1 cellular context compared by ENCODE assay signal in the genomic region with DNA sequence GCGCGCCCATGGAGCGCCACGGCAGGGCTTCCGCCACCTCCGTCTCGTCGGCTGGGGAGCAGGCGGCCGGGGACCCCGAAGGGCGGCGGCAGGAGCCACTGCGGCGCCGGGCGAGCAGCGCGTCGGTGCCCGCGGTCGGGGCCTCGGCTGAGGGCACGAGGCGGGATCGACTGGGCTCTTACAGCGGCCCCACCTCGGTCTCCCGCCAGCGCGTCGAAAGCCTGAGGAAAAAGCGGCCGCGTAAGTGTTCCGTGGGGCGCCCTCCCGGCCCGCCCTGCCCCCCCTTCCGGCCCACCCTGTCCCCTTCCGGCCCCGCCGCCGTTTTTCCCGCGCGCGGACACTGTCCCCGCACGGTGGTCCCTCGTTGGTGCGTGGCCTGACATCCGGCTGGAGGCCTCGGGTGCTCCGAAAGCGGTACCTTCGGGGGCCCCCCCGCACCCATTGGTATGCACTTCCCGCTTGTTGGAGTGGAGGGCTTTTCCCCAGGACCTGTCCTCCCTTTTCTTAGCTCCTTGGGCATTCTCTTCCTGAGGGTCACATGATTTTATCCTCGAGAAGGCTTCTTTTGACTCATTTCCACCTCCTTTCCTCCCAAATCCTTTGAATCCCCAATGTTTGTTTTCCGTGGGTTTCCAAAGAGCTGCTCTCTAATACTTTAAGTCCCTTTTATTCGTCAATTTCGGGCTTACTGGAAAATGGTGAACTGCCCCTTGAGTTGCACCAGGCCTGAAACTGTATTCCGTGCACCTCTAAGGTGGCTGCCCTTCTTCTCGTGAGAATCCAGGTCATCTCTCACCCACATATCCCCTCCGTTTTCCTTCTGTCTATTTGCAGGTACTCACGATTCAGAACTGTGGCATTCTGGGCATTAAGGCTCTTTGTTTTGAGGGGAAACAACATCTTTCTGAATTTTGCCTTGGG.
TF ChIP-seq lines count a peak whose summit lies in the region.

No MANE protein-coding gene starts in this region.

TF ChIP-seq in endothelial cell of umbilical vein, 7 proteins besides CTCF, POLR2A, EP300 and RAD21:
- no peak for TF ChIP-seq JUN (IDR thresholded peaks at IDR 0.05; ENCODE audit: borderline replicate concordance, insufficient read depth, insufficient read length, low read depth)
- TF ChIP-seq FOS (IDR thresholded peaks at IDR 0.05; ENCODE audit: borderline replicate concordance, insufficient read depth, low read length): peak; percentile 34
- no peak for TF ChIP-seq EZH2 (IDR thresholded peaks at IDR 0.05; ENCODE audit: borderline replicate concordance, low read depth, low read length, severe bottlenecking)
- TF ChIP-seq, protein P1, sequence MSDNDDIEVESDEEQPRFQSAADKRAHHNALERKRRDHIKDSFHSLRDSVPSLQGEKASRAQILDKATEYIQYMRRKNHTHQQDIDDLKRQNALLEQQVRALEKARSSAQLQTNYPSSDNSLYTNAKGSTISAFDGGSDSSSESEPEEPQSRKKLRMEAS (IDR thresholded peaks at IDR 0.05; ENCODE audit: insufficient read depth, insufficient read length): no peak
